Comparison of ENCODE assay signal across 24 cellular contexts in the genomic region with DNA sequence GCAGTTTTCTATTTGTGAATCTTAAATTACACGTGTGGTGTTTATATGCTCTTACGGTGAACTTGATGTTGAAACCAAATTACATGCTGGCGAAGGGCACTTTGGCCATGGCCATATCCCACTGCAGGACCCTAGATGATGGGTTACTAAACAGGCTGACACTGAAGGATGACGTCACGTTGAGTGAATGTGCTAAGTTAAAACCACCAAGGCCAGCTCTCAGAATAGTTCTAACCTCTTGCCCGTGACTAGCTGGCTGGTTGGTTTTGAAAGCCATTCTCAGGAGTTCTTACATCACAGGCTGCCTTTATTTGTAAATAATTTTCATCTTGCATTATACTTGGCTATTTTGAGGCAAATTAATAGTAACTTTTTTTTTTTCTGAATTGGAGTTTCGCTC. TPM values are rescaled to one million over a fixed set of nuclear protein-coding genes. Genes with fewer than 3 reads are reported as not detected.
A peak's percentile ranks its signal among the peaks of the same experiment; 100 is the strongest.
DNase-seq lines count a peak whose midpoint lies in the region; ATAC-seq lines count a peak whose summit lies in the region.
"Had no signal": no experiment of that assay in that cellular context is flagged by ENCODE, and none has a peak within 500 bp of the region (broad histone marks: within the 10 kb centered on the region; RNA-seq: fewer than 3 reads in every experiment).

No MANE protein-coding gene starts in this region.

- no peaks in the 10 kb centered on the region for H3K4me1 ChIP-seq in Karpas-422 (ENCODE audit: low read length)
- H3K4me1 ChIP-seq: transverse colon had no signal

- no peaks in the 10 kb centered on the region for H3K27me3 ChIP-seq in Karpas-422 (ENCODE audit: low read length)
- H3K27me3 ChIP-seq: BLaER1 treated with 17β-estradiol and CSF1 and Interleukin-3, amounts not matched to agents 10 nM and 100 nM; MG63; transverse colon had no signal

- H3K79me2 ChIP-seq in Karpas-422 (ENCODE audit: low read length): no peaks in the 10 kb centered on the region

- peaks cover 20% of the 10 kb centered on the region; the same call in 1 of the 2 replicates for H3K36me3 ChIP-seq in Karpas-422 (ENCODE audit: insufficient read depth, low read length)
- H3K36me3 ChIP-seq: transverse colon had no signal

- H3K9me3 Mint-ChIP-seq in activated CD8-positive, alpha-beta memory T cell treated with anti-CD3 and anti-CD28 coated beads, Interleukin-2, amount 10 ng/mL, durations not matched to agents 7 days and 5 days (ENCODE audit: low read depth): no peaks in the 10 kb centered on the region
- no peaks in the 10 kb centered on the region for H3K9me3 Mint-ChIP-seq in central memory CD8-positive, alpha-beta T cell
- H3K9me3 Mint-ChIP-seq in stimulated activated memory B cell treated with anti-CD40 and anti-IgM and Interleukin-4, amounts not matched to agents 10 μg/mL and 1 μg/mL and 100 μg/mL, for 72 hours: no peaks in the 10 kb centered on the region

- no peak overlapping the region for H3K27ac ChIP-seq in Karpas-422 (ENCODE audit: low read length)
- H3K27ac ChIP-seq: transverse colon had no signal

- peaks cover 23% of the 10 kb centered on the region for H3K4me1 Mint-ChIP-seq in activated CD8-positive, alpha-beta memory T cell treated with anti-CD3 and anti-CD28 coated beads, Interleukin-2, amount 10 ng/mL, durations not matched to agents 7 days and 5 days
- no peaks in the 10 kb centered on the region for H3K4me1 Mint-ChIP-seq in central memory CD8-positive, alpha-beta T cell
- H3K4me1 Mint-ChIP-seq in stimulated activated memory B cell treated with anti-CD40 and anti-IgM and Interleukin-4, amounts not matched to agents 10 μg/mL and 1 μg/mL and 100 μg/mL, for 72 hours: peaks cover 47% of the 10 kb centered on the region

- H3K4me2 ChIP-seq in Karpas-422 (ENCODE audit: low read depth, low read length, poor library complexity, severe bottlenecking): no peak overlapping the region
- H3K4me2 ChIP-seq: BLaER1 treated with 17β-estradiol and CSF1 and Interleukin-3, amounts not matched to agents 10 nM and 100 nM had no signal

- H3K9me2 ChIP-seq in Karpas-422 (replicated peaks; ENCODE audit: insufficient read depth, low read length): no peaks in the 10 kb centered on the region

- no peaks in the 10 kb centered on the region for H4K20me1 ChIP-seq in Karpas-422 (ENCODE audit: insufficient read depth, low read depth, low read length)
- H4K20me1 ChIP-seq: BLaER1 treated with 17β-estradiol and CSF1 and Interleukin-3, amounts not matched to agents 10 nM and 100 nM had no signal

- no peaks in the 10 kb centered on the region for H3K9me3 ChIP-seq in Karpas-422 (ENCODE audit: low read length)
- H3K9me3 ChIP-seq: Caco-2, MG63, transverse colon had no signal

- ATAC-seq in activated CD8-positive, alpha-beta memory T cell treated with anti-CD3 and anti-CD28 coated beads, Interleukin-2, amount 10 ng/mL, durations not matched to agents 7 days and 5 days: no peak
- no peak for ATAC-seq in central memory CD8-positive, alpha-beta T cell (replicated peaks; ENCODE audit: extremely low read depth, poor library complexity, severe bottlenecking)
- no peak for ATAC-seq in stimulated activated memory B cell treated with anti-CD40 and anti-IgM and Interleukin-4, amounts not matched to agents 10 μg/mL and 1 μg/mL and 100 μg/mL, for 72 hours
- ATAC-seq: K562, SK-N-SH treated with all-trans-retinoic acid at 6 μM for 48 hours had no signal

- DNase-seq in activated CD8-positive, alpha-beta memory T cell treated with anti-CD3 and anti-CD28 coated beads, Interleukin-2, amount 10 ng/mL, durations not matched to agents 7 days and 5 days: no peak
- no peak for DNase-seq in activated CD8-positive, alpha-beta memory T cell treated with anti-CD3 and anti-CD28 coated beads for 24 hours
- peak; percentile 37 for DNase-seq in Karpas-422
- no peak for DNase-seq in central memory CD8-positive, alpha-beta T cell (ENCODE audit: low spot score in 2 of 2)
- no peak for DNase-seq in NCI-H2081 (lab: John Stamatoyannopoulos, UW)
- no peak for DNase-seq in stimulated activated naive CD4-positive, alpha-beta T cell (lab: John Stamatoyannopoulos, UW)
- DNase-seq: ACHN; activated CD4-positive, alpha-beta T cell treated with anti-CD3 and anti-CD28 coated beads for 48 hours; activated CD8-positive, alpha-beta memory T cell treated with anti-CD3 and anti-CD28 coated beads, Interleukin-2, amount 50 U/mL, for 4 hours; activated effector memory CD4-positive, alpha-beta T cell treated with anti-CD3 and anti-CD28 coated beads, Interleukin-2, amount 50 U/mL, for 16 hours; Caco-2; central memory CD4-positive, alpha-beta T cell; DMS79 treated with DMSO at 0.1 percent for 48 hours; GF-D8; H9; MG63; NCI-H1436; NCI-H446 treated with DMSO at 0.1 percent for 48 hours; NCI-H82; transverse colon had no signal

- H3K9ac ChIP-seq in Karpas-422 (ENCODE audit: low read length): no peak overlapping the region
- H3K9ac ChIP-seq: BLaER1 treated with 17β-estradiol and CSF1 and Interleukin-3, amounts not matched to agents 10 nM and 100 nM had no signal

- CTCF ChIA-PET in activated CD8-positive, alpha-beta memory T cell treated with anti-CD3 and anti-CD28 coated beads, Interleukin-2, amount 10 ng/mL, durations not matched to agents 7 days and 5 days (lab: Charles Lee): no interaction called here

- H2AFZ ChIP-seq in Karpas-422 (ENCODE audit: low read length): no peak overlapping the region

- H3K27me3 Mint-ChIP-seq in activated CD8-positive, alpha-beta memory T cell treated with anti-CD3 and anti-CD28 coated beads, Interleukin-2, amount 10 ng/mL, durations not matched to agents 7 days and 5 days: no peaks in the 10 kb centered on the region
- H3K27me3 Mint-ChIP-seq in central memory CD8-positive, alpha-beta T cell: no peaks in the 10 kb centered on the region
- H3K27me3 Mint-ChIP-seq in stimulated activated memory B cell treated with anti-CD40 and anti-IgM and Interleukin-4, amounts not matched to agents 10 μg/mL and 1 μg/mL and 100 μg/mL, for 72 hours: no peaks in the 10 kb centered on the region

- H3K4me3 Mint-ChIP-seq in activated CD8-positive, alpha-beta memory T cell treated with anti-CD3 and anti-CD28 coated beads, Interleukin-2, amount 10 ng/mL, durations not matched to agents 7 days and 5 days: no peak overlapping the region
- no peak overlapping the region for H3K4me3 Mint-ChIP-seq in central memory CD8-positive, alpha-beta T cell
- no peak overlapping the region for H3K4me3 Mint-ChIP-seq in stimulated activated memory B cell treated with anti-CD40 and anti-IgM and Interleukin-4, amounts not matched to agents 10 μg/mL and 1 μg/mL and 100 μg/mL, for 72 hours
- H3K4me3 Mint-ChIP-seq: H9 had no signal

- H3K27ac Mint-ChIP-seq in activated CD8-positive, alpha-beta memory T cell treated with anti-CD3 and anti-CD28 coated beads, Interleukin-2, amount 10 ng/mL, durations not matched to agents 7 days and 5 days: peak overlapping the region; percentile 24
- H3K27ac Mint-ChIP-seq in central memory CD8-positive, alpha-beta T cell (ENCODE audit: low read depth): peak overlapping the region; percentile 32
- H3K27ac Mint-ChIP-seq in stimulated activated memory B cell treated with anti-CD40 and anti-IgM and Interleukin-4, amounts not matched to agents 10 μg/mL and 1 μg/mL and 100 μg/mL, for 72 hours: peak overlapping the region; percentile 93

- no peak overlapping the region for H3K4me3 ChIP-seq in Karpas-422 (ENCODE audit: low read length)
- H3K4me3 ChIP-seq: BLaER1 treated with 17β-estradiol and CSF1 and Interleukin-3, amounts not matched to agents 10 nM and 100 nM; K562; MG63; transverse colon had no signal

- H3K36me3 Mint-ChIP-seq in activated CD8-positive, alpha-beta memory T cell treated with anti-CD3 and anti-CD28 coated beads, Interleukin-2, amount 10 ng/mL, durations not matched to agents 7 days and 5 days: peaks cover 32% of the 10 kb centered on the region
- H3K36me3 Mint-ChIP-seq in central memory CD8-positive, alpha-beta T cell (ENCODE audit: insufficient read depth): peaks cover 10% of the 10 kb centered on the region
- peaks cover 18% of the 10 kb centered on the region for H3K36me3 Mint-ChIP-seq in stimulated activated memory B cell treated with anti-CD40 and anti-IgM and Interleukin-4, amounts not matched to agents 10 μg/mL and 1 μg/mL and 100 μg/mL, for 72 hours

RNA-seq across cellular contexts. Expression of gene PHEX, which starts 41.3 kb away (rescaled TPM):
- 1 to 10 TPM; 1.1 to 7.7 TPM for total RNA-seq in activated CD8-positive, alpha-beta memory T cell treated with anti-CD3 and anti-CD28 coated beads, Interleukin-2, amount 10 ng/mL, durations not matched to agents 7 days and 5 days
- 1.3 TPM in 1 of 2 replicates, not detected in the other for total RNA-seq in Karpas-422 (2014; rRNA removed; shearing (Covaris generic); ENCODE audit: low replicate concordance)

RNA-seq across cellular contexts. Expression of gene SMS, which starts 50.3 kb away (rescaled TPM):
- total RNA-seq in activated CD8-positive, alpha-beta memory T cell treated with anti-CD3 and anti-CD28 coated beads, Interleukin-2, amount 10 ng/mL, durations not matched to agents 7 days and 5 days: 10 to 100 TPM; 76.2 to 95.6 TPM
- 116 and 131 TPM in 2 replicates for total RNA-seq in Karpas-422 (2014; rRNA removed; shearing (Covaris generic); ENCODE audit: low replicate concordance)

Comparison
In these comparisons a context has a peak if more than half of its experiments do, and no peak if none do; other contexts are left out.
1. H3K27ac Mint-ChIP-seq: peak in every context shown above with its lines; median percentile 93 in stimulated activated memory B cell treated with anti-CD40 and anti-IgM and Interleukin-4, amounts not matched to agents 10 μg/mL and 1 μg/mL and 100 μg/mL, for 72 hours; 32 in central memory CD8-positive, alpha-beta T cell; 24 in activated CD8-positive, alpha-beta memory T cell treated with anti-CD3 and anti-CD28 coated beads, Interleukin-2, amount 10 ng/mL, durations not matched to agents 7 days and 5 days.